Comparison of ENCODE assay signal across 10 cellular contexts in genomic region chr11:61923166-61924015, GRCh38. TPM values are rescaled to one million over a fixed set of nuclear protein-coding genes. Genes with fewer than 3 reads are reported as not detected.
DNase-seq lines count a peak whose midpoint lies in the region; ATAC-seq, FAIRE-seq and TF ChIP-seq lines count a peak whose summit lies in the region.
"Had no signal": no experiment of that assay in that cellular context is flagged by ENCODE, and none has a peak within 500 bp of the region (broad histone marks: within the 10 kb centered on the region; RNA-seq: fewer than 3 reads in every experiment).

No MANE protein-coding gene starts in this region.

- TF ChIP-seq RAD21 in A549 (conservative IDR thresholded peaks at IDR 0.05 in 1 of 2, IDR thresholded peaks at IDR 0.05 in 1 of 2): no peak

- no peaks in the 10 kb centered on the region for H3K36me3 Mint-ChIP-seq in activated naive CD4-positive, alpha-beta T cell treated with anti-CD3 and anti-CD28 coated beads for 36 hours (ENCODE audit: low read depth)
- H3K36me3 Mint-ChIP-seq in activated CD4-positive, alpha-beta memory T cell treated with anti-CD3 and anti-CD28 coated beads, Interleukin-2, amount 10 ng/mL, durations not matched to agents 7 days and 5 days (ENCODE audit: low read depth): no peaks in the 10 kb centered on the region

- intact Hi-C loops in esophagus muscularis mucosa (cut with DNase I): no loop called here
- intact Hi-C loops in activated naive CD4-positive, alpha-beta T cell treated with anti-CD3 and anti-CD28 coated beads for 36 hours (cut with micrococcal nuclease): no loop called here

- ATAC-seq in A549: peak in 1 of 2 experiments; percentile 11; a peak in 2 of 6 replicates
- ATAC-seq in HG03354 (IDR thresholded peaks at IDR 0.05; ENCODE audit: poor library complexity, severe bottlenecking, unreplicated experiment): no peak
- ATAC-seq: HCT116 had no signal

- H3K4me3 Mint-ChIP-seq in activated naive CD4-positive, alpha-beta T cell treated with anti-CD3 and anti-CD28 coated beads for 36 hours: no peak overlapping the region
- no peak overlapping the region for H3K4me3 Mint-ChIP-seq in activated CD4-positive, alpha-beta memory T cell treated with anti-CD3 and anti-CD28 coated beads, Interleukin-2, amount 10 ng/mL, durations not matched to agents 7 days and 5 days

- TF ChIP-seq CTCF in A549 (IDR thresholded peaks at IDR 0.05) (no peak), esophagus muscularis mucosa (IDR thresholded peaks at IDR 0.05) (no peak)

- no peak for FAIRE-seq in A549 (lab: Jason Lieb, UNC)

- in situ Hi-C loops in HAP-1 (cut with MboI; ENCODE audit: low sequenced_read_pairs): no loop called here

- TF ChIP-seq EP300 in A549 (IDR thresholded peaks at IDR 0.05) (no peak), esophagus muscularis mucosa (IDR thresholded peaks at IDR 0.05) (no peak)

- no peak overlapping the region for H3K9ac ChIP-seq in muscle layer of colon (ENCODE audit: low read length)

- DNase-seq in A549 (ENCODE audit: low read depth in 1 of 2, low spot score in 1 of 2): no peak
- DNase-seq in OCI-M1 (lab: John Stamatoyannopoulos, UW): peak; percentile 60
- peak; percentile 95 for DNase-seq in esophagus muscularis mucosa (ENCODE audit: extremely low spot score)
- no peak for DNase-seq in activated naive CD4-positive, alpha-beta T cell treated with anti-CD3 and anti-CD28 coated beads for 36 hours
- DNase-seq in activated CD4-positive, alpha-beta memory T cell treated with anti-CD3 and anti-CD28 coated beads, Interleukin-2, amount 10 ng/mL, durations not matched to agents 7 days and 5 days: no peak
- no peak for DNase-seq in HAP-1 (ENCODE audit: low spot score in 2 of 2)

- H3K9me3 ChIP-seq in A549: no peaks in the 10 kb centered on the region
- no peaks in the 10 kb centered on the region for H3K9me3 ChIP-seq in esophagus muscularis mucosa
- H3K9me3 ChIP-seq in muscle layer of colon (ENCODE audit: low read length): no peaks in the 10 kb centered on the region
- no peaks in the 10 kb centered on the region for H3K9me3 ChIP-seq in HAP-1

- POLR2A ChIA-PET in A549 (lab: Yijun Ruan, JAX): no interaction called here
- POLR2A ChIA-PET in activated CD4-positive, alpha-beta memory T cell treated with anti-CD3 and anti-CD28 coated beads, Interleukin-2, amount 10 ng/mL, durations not matched to agents 7 days and 5 days (lab: Charles Lee): interaction anchor here (1.2 kb wide), 1 partner anchor 44 kb away, joined by 3 read pairs; the partner anchor contains the start of gene FTH1

- H3K27ac ChIP-seq in A549 (peak overlapping the region; percentile 31 to 53; a peak in 4 of 6 replicates), esophagus muscularis mucosa (replicated peaks in 1 of 4) (peak overlapping the region; percentile 71 to 86 (median 82)), muscle layer of colon (ENCODE audit: low read depth, low read length) (peak overlapping the region; percentile 32)

- H3K4me3 ChIP-seq in A549 (no peak overlapping the region), esophagus muscularis mucosa (no peak overlapping the region), muscle layer of colon (ENCODE audit: low read depth in 1 of 2, low read length in 2 of 2) (no peak overlapping the region), HAP-1 (no peak overlapping the region)

- CTCF ChIA-PET in A549 (lab: Yijun Ruan, JAX): interaction anchor here (0.7 to 6.1 kb wide), 6 partner anchors 13 to 184 kb away, joined by 4 to 60 read pairs (median 16); no protein-coding TSS in a partner anchor
- CTCF ChIA-PET in activated naive CD4-positive, alpha-beta T cell treated with anti-CD3 and anti-CD28 coated beads for 36 hours (lab: Charles Lee): interaction anchor here (4.2 kb wide), 1 partner anchor 24 kb away, joined by 15 read pairs; no protein-coding TSS in a partner anchor
- CTCF ChIA-PET in activated CD4-positive, alpha-beta memory T cell treated with anti-CD3 and anti-CD28 coated beads, Interleukin-2, amount 10 ng/mL, durations not matched to agents 7 days and 5 days (lab: Charles Lee): interaction anchor here (1.6 kb wide), 1 partner anchor 24 kb away, joined by 3 read pairs; no protein-coding TSS in a partner anchor

- 59% methylated on average over 16 of the region's 17 CpGs for WGBS in A549 (ENCODE audit: missing lambda C conversion rate)
- 37% methylated on average over 6 of the region's 17 CpGs for WGBS in esophagus muscularis mucosa

- H3K4me1 ChIP-seq in A549: peaks cover 28% of the 10 kb centered on the region
- peaks cover 36 to 56% (median 47%) of the 10 kb centered on the region in 4 donors for H3K4me1 ChIP-seq in esophagus muscularis mucosa
- peaks cover 33% of the 10 kb centered on the region for H3K4me1 ChIP-seq in muscle layer of colon (ENCODE audit: insufficient read depth, low read length)
- no peaks in the 10 kb centered on the region for H3K4me1 ChIP-seq in HAP-1

- H3K27me3 ChIP-seq in esophagus muscularis mucosa: peaks cover 0 to 20% (median 0%) of the 10 kb centered on the region in 4 donors
- H3K27me3 ChIP-seq in muscle layer of colon (ENCODE audit: control insufficient read depth in 1 of 2, insufficient read depth in 2 of 2, low read length in 2 of 2): peaks cover 0 to 11% of the 10 kb centered on the region in 2 donors
- no peaks in the 10 kb centered on the region for H3K27me3 ChIP-seq in HAP-1 (ENCODE audit: low read depth)

- no peaks in the 10 kb centered on the region for H3K4me1 Mint-ChIP-seq in activated naive CD4-positive, alpha-beta T cell treated with anti-CD3 and anti-CD28 coated beads for 36 hours (ENCODE audit: low read depth)
- no peaks in the 10 kb centered on the region for H3K4me1 Mint-ChIP-seq in activated CD4-positive, alpha-beta memory T cell treated with anti-CD3 and anti-CD28 coated beads, Interleukin-2, amount 10 ng/mL, durations not matched to agents 7 days and 5 days

- no peak overlapping the region for H3K27ac Mint-ChIP-seq in activated naive CD4-positive, alpha-beta T cell treated with anti-CD3 and anti-CD28 coated beads for 36 hours
- no peak overlapping the region for H3K27ac Mint-ChIP-seq in activated CD4-positive, alpha-beta memory T cell treated with anti-CD3 and anti-CD28 coated beads, Interleukin-2, amount 10 ng/mL, durations not matched to agents 7 days and 5 days

- H3K36me3 ChIP-seq in esophagus muscularis mucosa: no peaks in the 10 kb centered on the region
- no peaks in the 10 kb centered on the region for H3K36me3 ChIP-seq in muscle layer of colon (ENCODE audit: insufficient read depth, low read length)
- H3K36me3 ChIP-seq in HAP-1 (replicated peaks): no peaks in the 10 kb centered on the region

- H3K4me2 ChIP-seq in A549: peak overlapping the region; percentile 23; the same call in 1 of the 3 replicates

- H3K9me3 Mint-ChIP-seq in activated naive CD4-positive, alpha-beta T cell treated with anti-CD3 and anti-CD28 coated beads for 36 hours: no peaks in the 10 kb centered on the region
- H3K9me3 Mint-ChIP-seq in activated CD4-positive, alpha-beta memory T cell treated with anti-CD3 and anti-CD28 coated beads, Interleukin-2, amount 10 ng/mL, durations not matched to agents 7 days and 5 days: no peaks in the 10 kb centered on the region

- H3K27me3 Mint-ChIP-seq in activated naive CD4-positive, alpha-beta T cell treated with anti-CD3 and anti-CD28 coated beads for 36 hours (ENCODE audit: low read depth): peaks cover 23% of the 10 kb centered on the region
- peaks cover 29% of the 10 kb centered on the region for H3K27me3 Mint-ChIP-seq in activated CD4-positive, alpha-beta memory T cell treated with anti-CD3 and anti-CD28 coated beads, Interleukin-2, amount 10 ng/mL, durations not matched to agents 7 days and 5 days

- no peak for TF ChIP-seq POLR2A in A549 (IDR thresholded peaks at IDR 0.05; ENCODE audit: low read length)
- no peak for TF ChIP-seq POLR2A in esophagus muscularis mucosa (IDR thresholded peaks at IDR 0.05; ENCODE audit: low read depth)

RNA-seq across cellular contexts. Expression of gene RAB3IL1, which starts 6.0 kb away (rescaled TPM):
- 3.8 and 5.8 TPM in 2 replicates for polyA plus RNA-seq in A549 (2011; rRNA removed)
- 8.7 and 11.4 TPM in 2 replicates for polyA plus RNA-seq in A549 (2012; cell fraction: cytosol; rRNA removed)
- 10.1 and 10.9 TPM in 2 replicates for polyA plus RNA-seq in A549 (2012; cell fraction: nucleus; rRNA removed)
- 5.0 to 6.6 TPM (median 6.2 TPM) in 3 replicates for polyA plus RNA-seq in A549 (2017; fragmentation: RNase III; extraction: RNeasy Plus Mini Kit Qiagen cat#74134 plus additional on column Dnase treatment)
- 2.6 and 4.4 TPM in 2 replicates for polyA minus RNA-seq in A549 (2011; rRNA and poly(A)+ RNA removed)
- 10 to 100 TPM; 14.0 to 31.5 (median 14.2) TPM for total RNA-seq in esophagus muscularis mucosa
- total RNA-seq in activated naive CD4-positive, alpha-beta T cell treated with anti-CD3 and anti-CD28 coated beads for 36 hours: under 1 TPM; 0.52 to 0.74 TPM
- total RNA-seq in activated CD4-positive, alpha-beta memory T cell treated with anti-CD3 and anti-CD28 coated beads, Interleukin-2, amount 10 ng/mL, durations not matched to agents 7 days and 5 days: not detected
- polyA plus RNA-seq: CD14-positive monocyte had no signal

RNA-seq across cellular contexts. Expression of gene BEST1, which starts 26.8 kb away (rescaled TPM):
- 1.2 and 1.5 TPM in 2 replicates for polyA plus RNA-seq in A549 (2011; rRNA removed)
- 0.23 and 0.29 TPM in 2 replicates for polyA plus RNA-seq in A549 (2012; cell fraction: cytosol; rRNA removed)
- polyA plus RNA-seq in A549 (2012; cell fraction: nucleus; rRNA removed): 0.22 and 0.32 TPM in 2 replicates
- 0.98 to 2.1 TPM (median 1.9 TPM) in 3 replicates for polyA plus RNA-seq in A549 (2017; fragmentation: RNase III; extraction: RNeasy Plus Mini Kit Qiagen cat#74134 plus additional on column Dnase treatment)
- polyA minus RNA-seq in A549 (2011; rRNA and poly(A)+ RNA removed): 2.0 and 2.2 TPM in 2 replicates
- 1 to 10 TPM; 2.2 to 5.0 (median 4.3) TPM for total RNA-seq in esophagus muscularis mucosa
- total RNA-seq in activated naive CD4-positive, alpha-beta T cell treated with anti-CD3 and anti-CD28 coated beads for 36 hours: under 1 TPM; 0.45 to 0.49 TPM
- under 1 TPM; 0.25 to 0.30 TPM for total RNA-seq in activated CD4-positive, alpha-beta memory T cell treated with anti-CD3 and anti-CD28 coated beads, Interleukin-2, amount 10 ng/mL, durations not matched to agents 7 days and 5 days

RNA-seq across cellular contexts. Expression of gene FADS3, which starts 32.0 kb away (rescaled TPM):
- 17.5 and 22.3 TPM in 2 replicates for polyA plus RNA-seq in A549 (2011; rRNA removed)
- 44.6 and 54.6 TPM in 2 replicates for polyA plus RNA-seq in A549 (2012; cell fraction: cytosol; rRNA removed)
- 235 and 296 TPM in 2 replicates for polyA plus RNA-seq in A549 (2012; cell fraction: nucleus; rRNA removed)
- 36.3 to 43.5 TPM (median 42.9 TPM) in 3 replicates for polyA plus RNA-seq in A549 (2017; fragmentation: RNase III; extraction: RNeasy Plus Mini Kit Qiagen cat#74134 plus additional on column Dnase treatment)
- polyA minus RNA-seq in A549 (2011; rRNA and poly(A)+ RNA removed): 30.0 and 30.5 TPM in 2 replicates
- total RNA-seq in esophagus muscularis mucosa: 100 to 1,000 TPM in 1 of 4 donors, 10 to 100 TPM in 3; 42.4 to 103 (median 57.8) TPM
- total RNA-seq in activated naive CD4-positive, alpha-beta T cell treated with anti-CD3 and anti-CD28 coated beads for 36 hours: 1 to 10 TPM; 4.2 to 4.3 TPM
- total RNA-seq in activated CD4-positive, alpha-beta memory T cell treated with anti-CD3 and anti-CD28 coated beads, Interleukin-2, amount 10 ng/mL, durations not matched to agents 7 days and 5 days: 1 to 10 TPM; 5.2 to 5.4 TPM

RNA-seq across cellular contexts. Expression of gene FTH1, which starts 44.0 kb away (rescaled TPM):
- polyA plus RNA-seq in A549 (2011; rRNA removed): 2,791 and 4,959 TPM in 2 replicates
- 6,916 and 9,060 TPM in 2 replicates for polyA plus RNA-seq in A549 (2012; cell fraction: cytosol; rRNA removed)
- 2,875 and 3,583 TPM in 2 replicates for polyA plus RNA-seq in A549 (2012; cell fraction: nucleus; rRNA removed)
- 12,354 to 13,747 TPM (median 12,799 TPM) in 3 replicates for polyA plus RNA-seq in A549 (2017; fragmentation: RNase III; extraction: RNeasy Plus Mini Kit Qiagen cat#74134 plus additional on column Dnase treatment)
- polyA minus RNA-seq in A549 (2011; rRNA and poly(A)+ RNA removed): 2,337 and 2,680 TPM in 2 replicates
- 1,000 to 10,000 TPM; 1,795 to 3,027 (median 2,719) TPM for total RNA-seq in esophagus muscularis mucosa
- total RNA-seq in activated naive CD4-positive, alpha-beta T cell treated with anti-CD3 and anti-CD28 coated beads for 36 hours: 1,000 to 10,000 TPM; 1,302 to 1,352 TPM
- 1,000 to 10,000 TPM; 1,164 to 1,189 TPM for total RNA-seq in activated CD4-positive, alpha-beta memory T cell treated with anti-CD3 and anti-CD28 coated beads, Interleukin-2, amount 10 ng/mL, durations not matched to agents 7 days and 5 days

Comparison
In these comparisons a context has a peak if more than half of its experiments do, and no peak if none do; other contexts are left out.
1. DNase-seq: peak in OCI-M1 (single experiment) and esophagus muscularis mucosa (single experiment); none in A549 (0 of 2), activated naive CD4-positive, alpha-beta T cell treated with anti-CD3 and anti-CD28 coated beads for 36 hours (single experiment), activated CD4-positive, alpha-beta memory T cell treated with anti-CD3 and anti-CD28 coated beads, Interleukin-2, amount 10 ng/mL, durations not matched to agents 7 days and 5 days (single experiment) and HAP-1 (0 of 2).
2. RNA of gene RAB3IL1, which starts 6.0 kb away (total RNA-seq): 14.0 to 31.5 TPM in esophagus muscularis mucosa; 0.52 to 0.74 TPM in activated naive CD4-positive, alpha-beta T cell treated with anti-CD3 and anti-CD28 coated beads for 36 hours and not detected in activated CD4-positive, alpha-beta memory T cell treated with anti-CD3 and anti-CD28 coated beads, Interleukin-2, amount 10 ng/mL, durations not matched to agents 7 days and 5 days; every median in the first group is over 4 times any median in the second.
3. RNA of gene FADS3, which starts 32.0 kb away (total RNA-seq): 42.4 to 103 TPM in esophagus muscularis mucosa; 5.2 to 5.4 TPM in activated CD4-positive, alpha-beta memory T cell treated with anti-CD3 and anti-CD28 coated beads, Interleukin-2, amount 10 ng/mL, durations not matched to agents 7 days and 5 days and 4.2 to 4.3 TPM in activated naive CD4-positive, alpha-beta T cell treated with anti-CD3 and anti-CD28 coated beads for 36 hours; every median in the first group is over 4 times any median in the second.
4. Peak in every context shown above with its lines, with median percentiles within 50 percentile points of each other: H3K27ac ChIP-seq.